In genomic region chr4:385934-386707, GRCh38 we compare ENCODE assay signal across 22 cellular contexts. TPM values are rescaled to one million over a fixed set of nuclear protein-coding genes. Genes with fewer than 3 reads are reported as not detected.
DNase-seq lines count a peak whose midpoint lies in the region; ATAC-seq and TF ChIP-seq lines count a peak whose summit lies in the region.
"Had no signal": no experiment of that assay in that cellular context is flagged by ENCODE, and none has a peak within 500 bp of the region (broad histone marks: within the 10 kb centered on the region; RNA-seq: fewer than 3 reads in every experiment).

No MANE protein-coding gene starts in this region.

- TF ChIP-seq RAD21 in IMR-90 (IDR thresholded peaks at IDR 0.05; ENCODE audit: low read length), result no peak

- H3K27ac ChIP-seq in BLaER1 treated with 17β-estradiol and CSF1 and Interleukin-3, amounts not matched to agents 10 nM and 100 nM, result no peak overlapping the region
- H3K27ac ChIP-seq in IMR-90 (ENCODE audit: insufficient read depth, low read length) (no peak overlapping the region), neuronal stem cell (replicated peaks; ENCODE audit: low read length) (no peak overlapping the region), mesendoderm (ENCODE audit: low read depth, low read length) (no peak overlapping the region)
- H3K27ac ChIP-seq: cardiac muscle cell, left ventricle myocardium inferior, transverse colon had no signal

- H4K20me1 ChIP-seq in BLaER1 treated with 17β-estradiol and CSF1 and Interleukin-3, amounts not matched to agents 10 nM and 100 nM, result no peaks in the 10 kb centered on the region
- H4K20me1 ChIP-seq in IMR-90 (ENCODE audit: insufficient read depth, low read length), result no peaks in the 10 kb centered on the region

- H3K9me1 ChIP-seq in IMR-90 (ENCODE audit: insufficient read depth, low read length), result no peaks in the 10 kb centered on the region

- ATAC-seq in IMR-90 (ENCODE audit: low read depth), result no peak
- no peak for ATAC-seq in stimulated activated memory B cell treated with anti-CD40 and anti-IgM and Interleukin-4, amounts not matched to agents 10 μg/mL and 1 μg/mL and 100 μg/mL, for 72 hours
- ATAC-seq: activated CD8-positive, alpha-beta memory T cell treated with anti-CD3 and anti-CD28 coated beads, Interleukin-2, amount 10 ng/mL, durations not matched to agents 7 days and 5 days; mucosa of descending colon had no signal

- H3K27me3 Mint-ChIP-seq in stimulated activated memory B cell treated with anti-CD40 and anti-IgM and Interleukin-4, amounts not matched to agents 10 μg/mL and 1 μg/mL and 100 μg/mL, for 72 hours, result no peaks in the 10 kb centered on the region
- H3K27me3 Mint-ChIP-seq: activated CD8-positive, alpha-beta memory T cell treated with anti-CD3 and anti-CD28 coated beads, Interleukin-2, amount 10 ng/mL, durations not matched to agents 7 days and 5 days; progenitor cell of endocrine pancreas had no signal

- peak overlapping the region in 7 of 10 experiments; percentile 9 to 46 (median 26); a peak in 11 of 20 replicates for H3K4me3 ChIP-seq in BLaER1 treated with 17β-estradiol and CSF1 and Interleukin-3, amounts not matched to agents 10 nM and 100 nM
- H3K4me3 ChIP-seq in IMR-90 (ENCODE audit: insufficient read depth, low read depth, low read length) (no peak overlapping the region), fibroblast of the aortic adventitia (ENCODE audit: low read depth, low read length) (peak overlapping the region; percentile 51), neuronal stem cell (ENCODE audit: low read length in 2 of 2) (peak overlapping the region in 1 of 2 donors; percentile 69), mesendoderm (ENCODE audit: low read length) (no peak overlapping the region), MG63 (no peak overlapping the region)
- H3K4me3 ChIP-seq: cardiac muscle cell, left ventricle myocardium inferior, mucosa of descending colon, transverse colon had no signal

- H3K79me1 ChIP-seq in IMR-90 (ENCODE audit: low read depth in 1 of 2, low read length in 2 of 2), result no peaks in the 10 kb centered on the region
- H3K79me1 ChIP-seq in neuronal stem cell (ENCODE audit: low read depth, low read length), result no peaks in the 10 kb centered on the region
- H3K79me1 ChIP-seq in mesendoderm (ENCODE audit: low read length), result no peaks in the 10 kb centered on the region

- TF ChIP-seq CTCF in IMR-90 (conservative IDR thresholded peaks at IDR 0.05; ENCODE audit: low read depth, low read length), result no peak
- TF ChIP-seq CTCF in fibroblast of the aortic adventitia (IDR thresholded peaks at IDR 0.05; ENCODE audit: insufficient read depth, low read length), result no peak

- H2AK9ac ChIP-seq in IMR-90 (replicated peaks; ENCODE audit: low read depth, low read length, poor library complexity), result peak overlapping the region; percentile 50

- H2AFZ ChIP-seq in IMR-90 (replicated peaks; ENCODE audit: low read length, poor library complexity) (peak overlapping the region; percentile 43), neuronal stem cell (ENCODE audit: low read length) (no peak overlapping the region)

- H2BK20ac ChIP-seq in IMR-90 (ENCODE audit: low read depth, low read length), result no peak overlapping the region

- H4K91ac ChIP-seq in IMR-90 (ENCODE audit: insufficient read depth, low read depth, low read length) (no peak overlapping the region), neuronal stem cell (ENCODE audit: low read depth, low read length, poor library complexity) (no peak overlapping the region)

- no peak overlapping the region for H3K27ac Mint-ChIP-seq in stimulated activated memory B cell treated with anti-CD40 and anti-IgM and Interleukin-4, amounts not matched to agents 10 μg/mL and 1 μg/mL and 100 μg/mL, for 72 hours
- H3K27ac Mint-ChIP-seq: activated CD8-positive, alpha-beta memory T cell treated with anti-CD3 and anti-CD28 coated beads, Interleukin-2, amount 10 ng/mL, durations not matched to agents 7 days and 5 days; activated T-helper 2 cell treated with anti-CD3 and anti-CD28 coated beads, Interferon-gamma antibody, Interleukin-2, Interleukin-4, amounts not matched to agents 10 μg/mL and 5 μg/mL and 100 μg/mL, durations not matched to agents 14 hours and 24 hours and 36 hours; dendritic cell treated with granulocyte-macrophage colony-stimulating factor and Interleukin-4, amounts not matched to agents 40 ng/mL and 50 ng/mL, for 4 days; HFFc6; progenitor cell of endocrine pancreas had no signal

- no peak for TF ChIP-seq POLR2A in IMR-90 (IDR thresholded peaks at IDR 0.05; ENCODE audit: low read depth, low read length)

- H3K36me3 Mint-ChIP-seq in stimulated activated memory B cell treated with anti-CD40 and anti-IgM and Interleukin-4, amounts not matched to agents 10 μg/mL and 1 μg/mL and 100 μg/mL, for 72 hours, result peaks cover 28% of the 10 kb centered on the region

- H3K36me3 ChIP-seq in BLaER1 treated with 17β-estradiol and CSF1 and Interleukin-3, amounts not matched to agents 10 nM and 100 nM, result peaks cover 0 to 7% (median 0%) of the 10 kb centered on the region in 11 experiments; a peak in 4 of 22 replicates
- H3K36me3 ChIP-seq in IMR-90 (ENCODE audit: control insufficient read depth, insufficient read depth, low read length) (no peaks in the 10 kb centered on the region), neuronal stem cell (replicated peaks in 1 of 2; ENCODE audit: control insufficient read depth in 2 of 2, insufficient read depth in 2 of 2, low read length in 2 of 2) (no peaks in the 10 kb centered on the region), mesendoderm (ENCODE audit: control insufficient read depth, insufficient read depth, low read length) (no peaks in the 10 kb centered on the region), MG63 (no peaks in the 10 kb centered on the region)
- H3K36me3 ChIP-seq: cardiac muscle cell, transverse colon had no signal

- H4K8ac ChIP-seq in IMR-90 (ENCODE audit: low read depth in 2 of 2, low read length in 2 of 2) (no peak overlapping the region), neuronal stem cell (ENCODE audit: low read depth, low read length) (no peak overlapping the region), mesendoderm (ENCODE audit: low read depth, low read length) (no peak overlapping the region)

- WGBS in IMR-90 (ENCODE audit: extremely low coverage in 2 of 2, insufficient read length in 1 of 2), 2 experiments, result 6% methylated on average over 9 of the region's 46 CpGs; no CpG with 5 or more reads in 1 of the 2 experiments
- WGBS in neuronal stem cell (ENCODE audit: extremely low coverage in 2 of 2, insufficient read length in 2 of 2, insufficient replicate concordance in 1 of 2), 2 donors, result no CpG with 5 or more reads among the region's 46 CpGs
- WGBS in mesendoderm (ENCODE audit: extremely low coverage, insufficient coverage, low lambda C conversion rate), result no CpG with 5 or more reads among the region's 46 CpGs

- no peak overlapping the region for H4K5ac ChIP-seq in IMR-90 (ENCODE audit: low read depth, low read length)
- H4K5ac ChIP-seq in mesendoderm (ENCODE audit: low read length), result no peak overlapping the region

- peaks cover 93 to 100% (median 100%) of the 10 kb centered on the region in 11 experiments for H3K9me3 ChIP-seq in BLaER1 treated with 17β-estradiol and CSF1 and Interleukin-3, amounts not matched to agents 10 nM and 100 nM (replicated peaks in 1 of 11)
- H3K9me3 ChIP-seq in IMR-90 (ENCODE audit: control insufficient read depth, insufficient read depth, low read length) (peaks cover 63% of the 10 kb centered on the region), neuronal stem cell (replicated peaks in 1 of 2; ENCODE audit: control insufficient read depth in 2 of 2, insufficient read depth in 1 of 2, low read depth in 1 of 2, low read length in 2 of 2) (peaks cover 20 to 35% of the 10 kb centered on the region in 2 donors), MG63 (no peaks in the 10 kb centered on the region; the same call in 1 of the 2 replicates)

- no peak for DNase-seq in IMR-90
- no peak for DNase-seq in fibroblast of the aortic adventitia (ENCODE audit: low read depth)
- DNase-seq in neuronal stem cell (ENCODE audit: low spot score), result no peak
- DNase-seq in mesendoderm, result no peak
- no peak for DNase-seq in MG63
- DNase-seq in foreskin melanocyte, result no peak
- DNase-seq: activated CD4-positive, alpha-beta T cell treated with anti-CD3 and anti-CD28 coated beads for 48 hours; activated CD8-positive, alpha-beta memory T cell treated with anti-CD3 and anti-CD28 coated beads, Interleukin-2, amount 10 ng/mL, durations not matched to agents 7 days and 5 days; COR-L47; HFFc6; left ventricle myocardium inferior; mucosa of descending colon; NCI-H748 treated with DMSO at 0.1 percent for 48 hours; stimulated activated naive CD4-positive, alpha-beta T cell treated with Interleukin-2 at 50 U/mL for 16 hours; transverse colon had no signal

- H2BK12ac ChIP-seq in neuronal stem cell (ENCODE audit: low read length), result no peak overlapping the region

- no peaks in the 10 kb centered on the region for H3K79me2 ChIP-seq in mesendoderm (ENCODE audit: control insufficient read depth, insufficient read depth, low read length)

- H3K27me3 ChIP-seq in BLaER1 treated with 17β-estradiol and CSF1 and Interleukin-3, amounts not matched to agents 10 nM and 100 nM, result no peaks in the 10 kb centered on the region
- H3K27me3 ChIP-seq in IMR-90 (ENCODE audit: control insufficient read depth, insufficient read depth, low read length), result no peaks in the 10 kb centered on the region
- H3K27me3 ChIP-seq in neuronal stem cell (ENCODE audit: control insufficient read depth in 3 of 3, insufficient read depth in 3 of 3, low read depth in 1 of 3, low read length in 3 of 3), result no peaks in the 10 kb centered on the region
- no peaks in the 10 kb centered on the region for H3K27me3 ChIP-seq in mesendoderm (ENCODE audit: insufficient read depth, low read length, poor library complexity)
- H3K27me3 ChIP-seq in MG63, result no peaks in the 10 kb centered on the region
- H3K27me3 ChIP-seq: cardiac muscle cell, transverse colon had no signal

- H2BK120ac ChIP-seq in IMR-90 (ENCODE audit: low read depth, low read length) (no peak overlapping the region), neuronal stem cell (ENCODE audit: low read depth, low read length) (no peak overlapping the region), mesendoderm (ENCODE audit: low read depth, low read length) (no peak overlapping the region)

- peaks cover 13% of the 10 kb centered on the region for H3K4me1 Mint-ChIP-seq in stimulated activated memory B cell treated with anti-CD40 and anti-IgM and Interleukin-4, amounts not matched to agents 10 μg/mL and 1 μg/mL and 100 μg/mL, for 72 hours
- H3K4me1 Mint-ChIP-seq: neural crest cell had no signal

- peak overlapping the region in 1 of 11 experiments; percentile 69; a peak in 2 of 22 replicates for H3K4me2 ChIP-seq in BLaER1 treated with 17β-estradiol and CSF1 and Interleukin-3, amounts not matched to agents 10 nM and 100 nM
- H3K4me2 ChIP-seq in IMR-90 (ENCODE audit: low read depth, low read length), result no peak overlapping the region
- H3K4me2 ChIP-seq in neuronal stem cell (ENCODE audit: insufficient read depth, low read length, poor library complexity, severe bottlenecking), result no peak overlapping the region
- no peak overlapping the region for H3K4me2 ChIP-seq in mesendoderm (ENCODE audit: low read length)

- dilution Hi-C loops in IMR-90 (cut with HindIII; ENCODE audit: low sequenced_read_pairs, unreplicated experiment), result no loop called here

- POLR2A ChIA-PET in IMR-90 (lab: Charles Lee; ENCODE audit: unreplicated experiment), result no interaction called here

- H3K9ac ChIP-seq in BLaER1 treated with 17β-estradiol and CSF1 and Interleukin-3, amounts not matched to agents 10 nM and 100 nM, result no peak overlapping the region
- no peak overlapping the region for H3K9ac ChIP-seq in IMR-90 (ENCODE audit: low read depth, low read length)
- no peak overlapping the region for H3K9ac ChIP-seq in neuronal stem cell (ENCODE audit: low read depth, low read length, poor library complexity)
- H3K9ac ChIP-seq in mesendoderm (ENCODE audit: low read length), result no peak overlapping the region

- peaks cover 0 to 27% (median 20%) of the 10 kb centered on the region in 10 experiments; a peak in 16 of 20 replicates for H3K4me1 ChIP-seq in BLaER1 treated with 17β-estradiol and CSF1 and Interleukin-3, amounts not matched to agents 10 nM and 100 nM
- H3K4me1 ChIP-seq in IMR-90 (ENCODE audit: control insufficient read depth, insufficient read depth, low read length) (no peaks in the 10 kb centered on the region), neuronal stem cell (ENCODE audit: control insufficient read depth in 2 of 2, insufficient read depth in 1 of 2, low read depth in 1 of 2, low read length in 2 of 2) (no peaks in the 10 kb centered on the region), mesendoderm (ENCODE audit: control insufficient read depth, low read depth, low read length) (no peaks in the 10 kb centered on the region)
- H3K4me1 ChIP-seq: left ventricle myocardium inferior, transverse colon had no signal

- no peak overlapping the region for H2AK5ac ChIP-seq in IMR-90 (ENCODE audit: low read depth, low read length)
- no peak overlapping the region for H2AK5ac ChIP-seq in neuronal stem cell (ENCODE audit: low read depth, low read length)
- H2AK5ac ChIP-seq in mesendoderm (ENCODE audit: low read length), result no peak overlapping the region

- H3K14ac ChIP-seq in IMR-90 (replicated peaks; ENCODE audit: low read depth, low read length) (no peak overlapping the region), neuronal stem cell (ENCODE audit: low read length) (no peak overlapping the region)

- H3K23ac ChIP-seq in IMR-90 (ENCODE audit: low read depth, low read length) (no peak overlapping the region), neuronal stem cell (ENCODE audit: low read depth, low read length, poor library complexity) (peak overlapping the region; percentile 10), mesendoderm (ENCODE audit: low read length) (no peak overlapping the region)

- intact Hi-C loops in IMR-90 (cut with micrococcal nuclease), result no loop called here

- H3K18ac ChIP-seq in IMR-90 (ENCODE audit: low read depth, low read length) (no peak overlapping the region), neuronal stem cell (ENCODE audit: low read length) (peak overlapping the region; percentile 71), mesendoderm (ENCODE audit: low read length) (no peak overlapping the region)

- H2BK5ac ChIP-seq in IMR-90 (ENCODE audit: low read depth, low read length, poor library complexity, severe bottlenecking) (no peak overlapping the region), neuronal stem cell (ENCODE audit: low read length) (no peak overlapping the region), mesendoderm (ENCODE audit: low read length) (no peak overlapping the region)

- peaks cover 40% of the 10 kb centered on the region for H3K9me3 Mint-ChIP-seq in stimulated activated memory B cell treated with anti-CD40 and anti-IgM and Interleukin-4, amounts not matched to agents 10 μg/mL and 1 μg/mL and 100 μg/mL, for 72 hours

- no peak overlapping the region for H3K4me3 Mint-ChIP-seq in stimulated activated memory B cell treated with anti-CD40 and anti-IgM and Interleukin-4, amounts not matched to agents 10 μg/mL and 1 μg/mL and 100 μg/mL, for 72 hours
- H3K4me3 Mint-ChIP-seq: activated CD8-positive, alpha-beta memory T cell treated with anti-CD3 and anti-CD28 coated beads, Interleukin-2, amount 10 ng/mL, durations not matched to agents 7 days and 5 days; dendritic cell treated with granulocyte-macrophage colony-stimulating factor and Interleukin-4, amounts not matched to agents 40 ng/mL and 50 ng/mL, for 4 days; HFFc6; neural crest cell had no signal

- H2BK15ac ChIP-seq in IMR-90 (ENCODE audit: low read depth, low read length) (no peak overlapping the region), neuronal stem cell (ENCODE audit: low read length) (no peak overlapping the region), mesendoderm (replicated peaks; ENCODE audit: low read depth) (no peak overlapping the region)

- no TSS peak for BruUV-seq in IMR-90 (replicated peaks; lab: Mats Ljungman, UMichigan)

- H3K56ac ChIP-seq in IMR-90 (ENCODE audit: extremely low read depth, insufficient read depth, low read length) (no peak overlapping the region), mesendoderm (ENCODE audit: low read length) (no peak overlapping the region)

- in situ Hi-C loops in IMR-90 (cut with MboI; ENCODE audit: low sequenced_read_pairs), result no loop called here

- no peak overlapping the region for H3K4ac ChIP-seq in IMR-90 (ENCODE audit: low read depth, low read length)
- H3K4ac ChIP-seq in neuronal stem cell (ENCODE audit: low read length), result no peak overlapping the region
- H3K4ac ChIP-seq in mesendoderm (ENCODE audit: low read depth, low read length), result no peak overlapping the region

- CTCF ChIA-PET in IMR-90 (lab: Yijun Ruan, JAX), result no interaction called here

RNA-seq across cellular contexts. Expression of gene ZNF141, which starts 48.5 kb away (rescaled TPM):
- total RNA-seq in IMR-90 (2012; rRNA removed) (4.7 and 7.8 TPM in 2 replicates), fibroblast of the aortic adventitia (ENCODE audit: low replicate concordance) (16.3 and 21.2 TPM in 2 replicates)
- 0.86 and 1.8 TPM in 2 replicates for polyA plus RNA-seq in IMR-90 (2012; rRNA removed)
- polyA plus RNA-seq in IMR-90 (2012; cell fraction: cytosol; rRNA removed), result 0.20 and 0.53 TPM in 2 replicates
- 0.73 and 9.6 TPM in 2 replicates for polyA plus RNA-seq in IMR-90 (2012; cell fraction: nucleus; rRNA removed; ENCODE audit: low replicate concordance)
- polyA plus RNA-seq in neuronal stem cell (2013, experiment 1 of 2), result 16.1 TPM
- polyA plus RNA-seq in neuronal stem cell (2013, experiment 2 of 2), result 17.9 TPM
- 12.6 TPM for polyA plus RNA-seq in mesendoderm (2013, experiment 1 of 2)
- polyA plus RNA-seq in mesendoderm (2013, experiment 2 of 2), result 12.7 TPM
- total RNA-seq in MG63 (2014; rRNA removed; shearing (Covaris generic); ENCODE audit: low replicate concordance), result 0.22 and 0.79 TPM in 2 replicates

Comparison
In these comparisons a context has a peak if more than half of its experiments do, and no peak if none do; other contexts are left out.
1. H3K4me3 ChIP-seq: peak in BLaER1 treated with 17β-estradiol and CSF1 and Interleukin-3, amounts not matched to agents 10 nM and 100 nM (7 of 10) and fibroblast of the aortic adventitia (single experiment); none in IMR-90 (single experiment), mesendoderm (single experiment) and MG63 (single experiment).